ENCODE assay signal across 28 cellular contexts in genomic region chr10:13868528-13869294, GRCh38.
DNase-seq lines count a peak whose midpoint lies in the region; ATAC-seq and TF ChIP-seq lines count a peak whose summit lies in the region.
"Had no signal": no experiment of that assay in that cellular context is flagged by ENCODE, and none has a peak within 500 bp of the region (broad histone marks: within the 10 kb centered on the region; RNA-seq: fewer than 3 reads in every experiment).

No MANE protein-coding gene starts in this region.

- H3K9me3 ChIP-seq in right atrium auricular region, result no peaks in the 10 kb centered on the region
- H3K9me3 ChIP-seq in T-helper 17 cell (ENCODE audit: control insufficient read depth, low read length, poor library complexity, severe bottlenecking), result no peaks in the 10 kb centered on the region
- no peaks in the 10 kb centered on the region for H3K9me3 ChIP-seq in naive thymus-derived CD4-positive, alpha-beta T cell (ENCODE audit: control insufficient read depth in 2 of 3, low read length in 3 of 3)
- H3K9me3 ChIP-seq: BE2C, SJSA1 had no signal

- H3K4me3 Mint-ChIP-seq in T-helper 17 cell, result no peak overlapping the region
- H3K4me3 Mint-ChIP-seq in naive thymus-derived CD4-positive, alpha-beta T cell, result peak overlapping the region in 2 of 10 donors; percentile 15 to 58
- H3K4me3 Mint-ChIP-seq: CD4-positive, CD25-positive, alpha-beta regulatory T cell had no signal

- no peak for ATAC-seq in Right ventricle myocardium inferior
- no peak for ATAC-seq in T-helper 17 cell
- no peak for ATAC-seq in naive thymus-derived CD4-positive, alpha-beta T cell
- ATAC-seq in GM21717 (IDR thresholded peaks at IDR 0.05; ENCODE audit: unreplicated experiment), result no peak
- ATAC-seq in GM19035 (IDR thresholded peaks at IDR 0.05; ENCODE audit: unreplicated experiment), result no peak
- ATAC-seq: GM12878, PC-3 had no signal

- CTCF ChIA-PET in naive thymus-derived CD4-positive, alpha-beta T cell (lab: Charles Lee), result no interaction called here

- TF ChIP-seq CTCF in right atrium auricular region (IDR thresholded peaks at IDR 0.05), result no peak

- peaks cover 2% of the 10 kb centered on the region for H3K36me3 Mint-ChIP-seq in T-helper 17 cell (ENCODE audit: low read depth)
- no peaks in the 10 kb centered on the region for H3K36me3 Mint-ChIP-seq in naive thymus-derived CD4-positive, alpha-beta T cell
- H3K36me3 Mint-ChIP-seq: CD4-positive, CD25-positive, alpha-beta regulatory T cell had no signal

- POLR2A ChIA-PET in naive thymus-derived CD4-positive, alpha-beta T cell (lab: Charles Lee), result interaction anchor here (0.5 to 0.9 kb wide), 2 partner anchors 20 to 50 kb away, joined by 3 to 4 read pairs; no protein-coding TSS in a partner anchor

- H3K27me3 ChIP-seq in right atrium auricular region, result no peaks in the 10 kb centered on the region
- no peaks in the 10 kb centered on the region for H3K27me3 ChIP-seq in naive thymus-derived CD4-positive, alpha-beta T cell (ENCODE audit: control insufficient read depth in 2 of 2, insufficient read depth in 2 of 2, low read length in 2 of 2)
- H3K27me3 ChIP-seq: BE2C, SJSA1 had no signal

- no peak overlapping the region for H3K4me3 ChIP-seq in right atrium auricular region
- H3K4me3 ChIP-seq in naive thymus-derived CD4-positive, alpha-beta T cell (ENCODE audit: low read length), result no peak overlapping the region
- H3K4me3 ChIP-seq: GM12878, SJSA1 had no signal

- peak overlapping the region; percentile 63 for H3K27ac Mint-ChIP-seq in T-helper 17 cell
- peak overlapping the region in 7 of 9 donors; percentile 18 to 71 (median 34) for H3K27ac Mint-ChIP-seq in naive thymus-derived CD4-positive, alpha-beta T cell
- H3K27ac Mint-ChIP-seq: CD4-positive, CD25-positive, alpha-beta regulatory T cell had no signal

- H3K9me3 Mint-ChIP-seq in naive thymus-derived CD4-positive, alpha-beta T cell, result peaks cover 0 to 5% (median 0%) of the 10 kb centered on the region in 11 donors

- peaks cover 0 to 12% of the 10 kb centered on the region in 2 donors for H3K4me1 ChIP-seq in right atrium auricular region
- peaks cover 0 to 12% of the 10 kb centered on the region in 2 donors for H3K4me1 ChIP-seq in naive thymus-derived CD4-positive, alpha-beta T cell (ENCODE audit: control insufficient read depth in 2 of 2, insufficient read depth in 2 of 2, low read length in 2 of 2)
- H3K4me1 ChIP-seq: BE2C had no signal

- H3K4me1 Mint-ChIP-seq in T-helper 17 cell, result peaks cover 8% of the 10 kb centered on the region
- H3K4me1 Mint-ChIP-seq in naive thymus-derived CD4-positive, alpha-beta T cell, result peaks cover 0 to 60% (median 37%) of the 10 kb centered on the region in 7 donors

- intact Hi-C loops in Right ventricle myocardium inferior (cut with DNase I), result no loop called here
- intact Hi-C loops in naive thymus-derived CD4-positive, alpha-beta T cell (cut with micrococcal nuclease), result loop anchor here in 1 of 2 donors (10.0 kb wide), 1 partner anchor 136 kb away; no protein-coding TSS in a partner anchor

- H3K27me3 Mint-ChIP-seq in T-helper 17 cell, result peaks cover 34% of the 10 kb centered on the region
- no peaks in the 10 kb centered on the region for H3K27me3 Mint-ChIP-seq in naive thymus-derived CD4-positive, alpha-beta T cell

- peak; percentile 51 for DNase-seq in right atrium auricular region (ENCODE audit: low spot score)
- DNase-seq in Right ventricle myocardium inferior (ENCODE audit: missing footprints), result no peak
- no peak for DNase-seq in T-helper 17 cell
- no peak for DNase-seq in naive thymus-derived CD4-positive, alpha-beta T cell
- no peak for DNase-seq in NCI-H446 (lab: John Stamatoyannopoulos, UW)
- no peak for DNase-seq in activated CD4-positive, CD25-positive, alpha-beta regulatory T cell treated with anti-CD3 and anti-CD28 coated beads, Interleukin-2, amount 50 U/mL, for 72 hours
- DNase-seq: 8988T; ACHN; BE2C; CD4-positive, CD25-positive, alpha-beta regulatory T cell; DMS53; EL; GDM1; KBM-7; MV-4-11; NCI-H1105; NCI-H1436 treated with DMSO at 0.1 percent for 48 hours; NCI-H187 treated with DMSO at 0.1 percent for 48 hours; NCI-H446 treated with DMSO at 0.1 percent for 48 hours; NCI-H526; NCI-H82; NK-92 treated with Interleukin-12 subunit alpha and Interleukin-12 subunit beta, amount 100 ng/mL, for 24 hours; PC-3; Right ventricle myocardium superior had no signal

- H3K27ac ChIP-seq in right atrium auricular region, result no peak overlapping the region
- H3K27ac ChIP-seq in naive thymus-derived CD4-positive, alpha-beta T cell (ENCODE audit: low read depth, low read length), result no peak overlapping the region
- H3K27ac ChIP-seq: SJSA1 had no signal

- H3K36me3 ChIP-seq in right atrium auricular region, result no peaks in the 10 kb centered on the region
- H3K36me3 ChIP-seq in naive thymus-derived CD4-positive, alpha-beta T cell (ENCODE audit: control insufficient read depth in 2 of 3, insufficient read depth in 3 of 3, low read length in 3 of 3), result no peaks in the 10 kb centered on the region
- H3K36me3 ChIP-seq: BE2C, SJSA1 had no signal
